In the genomic region with DNA sequence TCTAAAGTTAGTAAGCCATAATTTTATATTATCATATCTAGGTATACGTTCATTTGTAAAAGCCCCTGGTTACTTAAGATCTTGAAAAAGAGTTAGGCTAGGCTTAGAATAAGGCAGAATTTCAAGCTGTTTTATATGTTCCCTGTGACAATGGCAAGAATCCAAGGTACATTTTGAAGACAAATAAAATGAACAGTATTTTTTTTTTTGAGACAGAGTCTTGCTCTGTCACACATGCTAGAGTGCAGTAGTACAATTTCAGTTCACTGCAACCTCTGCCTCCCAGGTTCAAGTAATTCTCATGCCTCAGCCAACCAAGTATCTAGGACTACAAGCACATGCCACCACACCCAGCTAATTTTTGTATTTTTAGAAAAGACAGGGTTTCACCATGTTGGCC, we compare ENCODE assay signal across 20 cellular contexts.
DNase-seq lines count a peak whose midpoint lies in the region; ATAC-seq, FAIRE-seq and TF ChIP-seq lines count a peak whose summit lies in the region.
"Had no signal": no experiment of that assay in that cellular context is flagged by ENCODE, and none has a peak within 500 bp of the region (broad histone marks: within the 10 kb centered on the region; RNA-seq: fewer than 3 reads in every experiment).

No MANE protein-coding gene starts in this region.

- H2AFZ ChIP-seq in endothelial cell of umbilical vein (ENCODE audit: low read depth, low read length) = no peak overlapping the region
- H2AFZ ChIP-seq: GM23248 had no signal

- no TSS peak for BruUV-seq in endothelial cell of umbilical vein (replicated peaks; lab: Mats Ljungman, UMichigan)

- H4K20me1 ChIP-seq in endothelial cell of umbilical vein (replicated peaks; ENCODE audit: control insufficient read depth, extremely low read depth, insufficient read depth, low read length) = no peaks in the 10 kb centered on the region

- CTCF ChIA-PET in endothelial cell of umbilical vein (lab: Charles Lee) = no interaction called here

- H3K9me3 ChIP-seq in right cardiac atrium (ENCODE audit: control insufficient read depth, low read length) (no peaks in the 10 kb centered on the region), endothelial cell of umbilical vein (replicated peaks; ENCODE audit: control insufficient read depth, insufficient read depth, low read length) (no peaks in the 10 kb centered on the region), neutrophil (no peaks in the 10 kb centered on the region)

- H3K4me3 ChIP-seq in right cardiac atrium (ENCODE audit: low read length) (no peak overlapping the region), endothelial cell of umbilical vein (replicated peaks in 1 of 3; ENCODE audit: insufficient read depth in 1 of 3, low read depth in 1 of 3, low read length in 3 of 3) (no peak overlapping the region), neutrophil (ENCODE audit: low read depth in 1 of 2, low read length in 1 of 2) (no peak overlapping the region)
- H3K4me3 ChIP-seq: GM23248 had no signal

- no peaks in the 10 kb centered on the region for H3K9me1 ChIP-seq in endothelial cell of umbilical vein (replicated peaks; ENCODE audit: control insufficient read depth, extremely low read depth, insufficient read depth, low read length)

- no peak overlapping the region for H3K4me2 ChIP-seq in endothelial cell of umbilical vein (ENCODE audit: insufficient read depth, low read length)

- H3K36me3 ChIP-seq in endothelial cell of umbilical vein (ENCODE audit: control insufficient read depth in 2 of 2, extremely low read depth in 1 of 2, insufficient read depth in 2 of 2, low read length in 2 of 2) = no peaks in the 10 kb centered on the region
- no peaks in the 10 kb centered on the region for H3K36me3 ChIP-seq in neutrophil

- peak overlapping the region; percentile 58 for H3K27ac ChIP-seq in right cardiac atrium (ENCODE audit: low read length)
- peak overlapping the region; percentile 8 for H3K27ac ChIP-seq in endothelial cell of umbilical vein (ENCODE audit: insufficient read depth, low read depth, low read length)
- peak overlapping the region; percentile 77 for H3K27ac ChIP-seq in neutrophil
- H3K27ac ChIP-seq: GM23248 had no signal

- H3K27me3 ChIP-seq in right cardiac atrium (ENCODE audit: control insufficient read depth, insufficient read depth) = no peaks in the 10 kb centered on the region
- H3K27me3 ChIP-seq in endothelial cell of umbilical vein (ENCODE audit: control insufficient read depth in 2 of 2, insufficient read depth in 2 of 2, low read length in 2 of 2) = no peaks in the 10 kb centered on the region
- no peaks in the 10 kb centered on the region for H3K27me3 ChIP-seq in neutrophil

- no peak for DNase-seq in right cardiac atrium
- DNase-seq in Right ventricle myocardium inferior (ENCODE audit: missing footprints) = no peak
- DNase-seq in endothelial cell of umbilical vein (ENCODE audit: low read depth, low spot score) = no peak
- DNase-seq in GM19239 (ENCODE audit: insufficient read length, low spot score) = no peak
- no peak for DNase-seq in NCI-H2171 (lab: John Stamatoyannopoulos, UW)
- no peak for DNase-seq in UCSD-AML1 (lab: John Stamatoyannopoulos, UW; ENCODE audit: unreplicated experiment)
- DNase-seq: ACHN; CD4-positive, alpha-beta T cell; GM23248; KBM-7; NCI-H1092; NCI-H345; NCI-H526 treated with DMSO at 0.1 percent for 48 hours; Right ventricle myocardium superior had no signal

- WGBS in right cardiac atrium = 73% methylated on average over 1 of the region's 1 CpG

- no peak for TF ChIP-seq POLR2A in endothelial cell of umbilical vein (IDR thresholded peaks at IDR 0.05; ENCODE audit: low read depth, low read length)

- no peak for ATAC-seq in right cardiac atrium
- ATAC-seq in Right ventricle myocardium inferior = no peak
- ATAC-seq in HG03354 (IDR thresholded peaks at IDR 0.05; ENCODE audit: poor library complexity, severe bottlenecking, unreplicated experiment) = no peak
- ATAC-seq: HCT116 had no signal

- POLR2A ChIA-PET in endothelial cell of umbilical vein (lab: Charles Lee) = no interaction called here

- H3K4me1 ChIP-seq in right cardiac atrium (ENCODE audit: control insufficient read depth, insufficient read depth, low read length) (peaks cover 3% of the 10 kb centered on the region), endothelial cell of umbilical vein (ENCODE audit: control insufficient read depth, extremely low read depth, insufficient read depth, low read length) (peaks cover 7% of the 10 kb centered on the region), neutrophil (ENCODE audit: control insufficient read depth in 1 of 2, insufficient read depth in 1 of 2, low read depth in 1 of 2, low read length in 1 of 2) (peaks cover 27 to 31% of the 10 kb centered on the region in 2 experiments)

- dilution Hi-C loops in endothelial cell of umbilical vein (cut with MboI; ENCODE audit: extremely low pct_ligation_motif_present, low sequenced_read_pairs) = no loop called here

- intact Hi-C loops in right cardiac atrium (cut with DNase I) = no loop called here
- intact Hi-C loops in Right ventricle myocardium inferior (cut with DNase I) = loop anchor here (2.0 kb wide), 1 partner anchor 140 kb away; a partner anchor contains a TSS
- intact Hi-C loops in endothelial cell of umbilical vein (cut with micrococcal nuclease) = loop anchor here (5.0 kb wide), 1 partner anchor 161 kb away; no protein-coding TSS in a partner anchor

- FAIRE-seq in endothelial cell of umbilical vein (lab: Jason Lieb, UNC) = no peak
- no peak for FAIRE-seq in GM19239 (lab: Jason Lieb, UNC)
- FAIRE-seq: D721Med, G401.6, GM12891 had no signal

- no peak overlapping the region for H3K9ac ChIP-seq in endothelial cell of umbilical vein (replicated peaks; ENCODE audit: extremely low read depth, insufficient read depth, low read length)
- H3K9ac ChIP-seq: GM23248 had no signal

- no peaks in the 10 kb centered on the region for H3K79me2 ChIP-seq in endothelial cell of umbilical vein (ENCODE audit: control insufficient read depth, insufficient read depth, low read length)

- TF ChIP-seq CTCF in endothelial cell of umbilical vein (IDR thresholded peaks at IDR 0.05; ENCODE audit: extremely low read depth in 1 of 2, insufficient read depth in 1 of 2, low read depth in 1 of 2, low read length in 2 of 2) (no peak), neutrophil (IDR thresholded peaks at IDR 0.05) (no peak)

TF ChIP-seq in endothelial cell of umbilical vein, 7 proteins besides CTCF, POLR2A, EP300 and RAD21:
- TF ChIP-seq, protein P1, sequence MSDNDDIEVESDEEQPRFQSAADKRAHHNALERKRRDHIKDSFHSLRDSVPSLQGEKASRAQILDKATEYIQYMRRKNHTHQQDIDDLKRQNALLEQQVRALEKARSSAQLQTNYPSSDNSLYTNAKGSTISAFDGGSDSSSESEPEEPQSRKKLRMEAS (IDR thresholded peaks at IDR 0.05; ENCODE audit: insufficient read depth, insufficient read length) = no peak

Comparison
In these comparisons a context has a peak if more than half of its experiments do, and no peak if none do; other contexts are left out.
1. intact Hi-C loops: an anchor here in Right ventricle myocardium inferior (2.0 kb wide) and endothelial cell of umbilical vein (5.0 kb wide); none called in right cardiac atrium.
2. H3K27ac ChIP-seq: peak in every context shown above with its lines; median percentile 77 in neutrophil; 58 in right cardiac atrium; 8 in endothelial cell of umbilical vein.